ENCODE assay signal across 1 cellular context in genomic region chr2:119222863-119223520, GRCh38.
TF ChIP-seq lines count a peak whose summit lies in the region.

No MANE protein-coding gene starts in this region.

TF ChIP-seq in K562, 482 proteins besides CTCF, POLR2A, EP300 and RAD21:
- TF ChIP-seq REST (CRISPR knock-in tag; IDR thresholded peaks at IDR 0.05; ENCODE audit: low read depth) (0 out of 2 replicates have a peak, but pooled peaks have one; percentile 28), ZFX (CRISPR knock-in tag; IDR thresholded peaks at IDR 0.05) (peak; percentile 21; the same call in 1 of the 2 replicates), ELF2 (CRISPR knock-in tag; IDR thresholded peaks at IDR 0.05) (peak; percentile 8; the same call in 1 of the 2 replicates), HEY1 (CRISPR knock-in tag; IDR thresholded peaks at IDR 0.05; ENCODE audit: borderline replicate concordance) (no peak), SMARCB1 (IDR thresholded peaks at IDR 0.05; ENCODE audit: insufficient read length, low read depth) (no peak), TAF15 (IDR thresholded peaks at IDR 0.05; ENCODE audit: low read depth, low read length) (no peak), WHSC1 (IDR thresholded peaks at IDR 0.05; ENCODE audit: low read length) (no peak), ELF4 (CRISPR knock-in tag; IDR thresholded peaks at IDR 0.05) (0 out of 2 replicates have a peak, but pooled peaks have one; percentile 61), BACH1 (tag; IDR thresholded peaks at IDR 0.05) (no peak), ELF1 (tag; IDR thresholded peaks at IDR 0.05) (0 out of 2 replicates have a peak, but pooled peaks have one; percentile 17), CHD1 (IDR thresholded peaks at IDR 0.05; ENCODE audit: low read length) (no peak), BRF1 (IDR thresholded peaks at IDR 0.05; ENCODE audit: borderline replicate concordance, extremely low read depth, insufficient read length) (no peak), ZBTB9 (CRISPR knock-in tag; IDR thresholded peaks at IDR 0.05) (0 out of 2 replicates have a peak, but pooled peaks have one; percentile 21)
- TF ChIP-seq, protein P1, sequence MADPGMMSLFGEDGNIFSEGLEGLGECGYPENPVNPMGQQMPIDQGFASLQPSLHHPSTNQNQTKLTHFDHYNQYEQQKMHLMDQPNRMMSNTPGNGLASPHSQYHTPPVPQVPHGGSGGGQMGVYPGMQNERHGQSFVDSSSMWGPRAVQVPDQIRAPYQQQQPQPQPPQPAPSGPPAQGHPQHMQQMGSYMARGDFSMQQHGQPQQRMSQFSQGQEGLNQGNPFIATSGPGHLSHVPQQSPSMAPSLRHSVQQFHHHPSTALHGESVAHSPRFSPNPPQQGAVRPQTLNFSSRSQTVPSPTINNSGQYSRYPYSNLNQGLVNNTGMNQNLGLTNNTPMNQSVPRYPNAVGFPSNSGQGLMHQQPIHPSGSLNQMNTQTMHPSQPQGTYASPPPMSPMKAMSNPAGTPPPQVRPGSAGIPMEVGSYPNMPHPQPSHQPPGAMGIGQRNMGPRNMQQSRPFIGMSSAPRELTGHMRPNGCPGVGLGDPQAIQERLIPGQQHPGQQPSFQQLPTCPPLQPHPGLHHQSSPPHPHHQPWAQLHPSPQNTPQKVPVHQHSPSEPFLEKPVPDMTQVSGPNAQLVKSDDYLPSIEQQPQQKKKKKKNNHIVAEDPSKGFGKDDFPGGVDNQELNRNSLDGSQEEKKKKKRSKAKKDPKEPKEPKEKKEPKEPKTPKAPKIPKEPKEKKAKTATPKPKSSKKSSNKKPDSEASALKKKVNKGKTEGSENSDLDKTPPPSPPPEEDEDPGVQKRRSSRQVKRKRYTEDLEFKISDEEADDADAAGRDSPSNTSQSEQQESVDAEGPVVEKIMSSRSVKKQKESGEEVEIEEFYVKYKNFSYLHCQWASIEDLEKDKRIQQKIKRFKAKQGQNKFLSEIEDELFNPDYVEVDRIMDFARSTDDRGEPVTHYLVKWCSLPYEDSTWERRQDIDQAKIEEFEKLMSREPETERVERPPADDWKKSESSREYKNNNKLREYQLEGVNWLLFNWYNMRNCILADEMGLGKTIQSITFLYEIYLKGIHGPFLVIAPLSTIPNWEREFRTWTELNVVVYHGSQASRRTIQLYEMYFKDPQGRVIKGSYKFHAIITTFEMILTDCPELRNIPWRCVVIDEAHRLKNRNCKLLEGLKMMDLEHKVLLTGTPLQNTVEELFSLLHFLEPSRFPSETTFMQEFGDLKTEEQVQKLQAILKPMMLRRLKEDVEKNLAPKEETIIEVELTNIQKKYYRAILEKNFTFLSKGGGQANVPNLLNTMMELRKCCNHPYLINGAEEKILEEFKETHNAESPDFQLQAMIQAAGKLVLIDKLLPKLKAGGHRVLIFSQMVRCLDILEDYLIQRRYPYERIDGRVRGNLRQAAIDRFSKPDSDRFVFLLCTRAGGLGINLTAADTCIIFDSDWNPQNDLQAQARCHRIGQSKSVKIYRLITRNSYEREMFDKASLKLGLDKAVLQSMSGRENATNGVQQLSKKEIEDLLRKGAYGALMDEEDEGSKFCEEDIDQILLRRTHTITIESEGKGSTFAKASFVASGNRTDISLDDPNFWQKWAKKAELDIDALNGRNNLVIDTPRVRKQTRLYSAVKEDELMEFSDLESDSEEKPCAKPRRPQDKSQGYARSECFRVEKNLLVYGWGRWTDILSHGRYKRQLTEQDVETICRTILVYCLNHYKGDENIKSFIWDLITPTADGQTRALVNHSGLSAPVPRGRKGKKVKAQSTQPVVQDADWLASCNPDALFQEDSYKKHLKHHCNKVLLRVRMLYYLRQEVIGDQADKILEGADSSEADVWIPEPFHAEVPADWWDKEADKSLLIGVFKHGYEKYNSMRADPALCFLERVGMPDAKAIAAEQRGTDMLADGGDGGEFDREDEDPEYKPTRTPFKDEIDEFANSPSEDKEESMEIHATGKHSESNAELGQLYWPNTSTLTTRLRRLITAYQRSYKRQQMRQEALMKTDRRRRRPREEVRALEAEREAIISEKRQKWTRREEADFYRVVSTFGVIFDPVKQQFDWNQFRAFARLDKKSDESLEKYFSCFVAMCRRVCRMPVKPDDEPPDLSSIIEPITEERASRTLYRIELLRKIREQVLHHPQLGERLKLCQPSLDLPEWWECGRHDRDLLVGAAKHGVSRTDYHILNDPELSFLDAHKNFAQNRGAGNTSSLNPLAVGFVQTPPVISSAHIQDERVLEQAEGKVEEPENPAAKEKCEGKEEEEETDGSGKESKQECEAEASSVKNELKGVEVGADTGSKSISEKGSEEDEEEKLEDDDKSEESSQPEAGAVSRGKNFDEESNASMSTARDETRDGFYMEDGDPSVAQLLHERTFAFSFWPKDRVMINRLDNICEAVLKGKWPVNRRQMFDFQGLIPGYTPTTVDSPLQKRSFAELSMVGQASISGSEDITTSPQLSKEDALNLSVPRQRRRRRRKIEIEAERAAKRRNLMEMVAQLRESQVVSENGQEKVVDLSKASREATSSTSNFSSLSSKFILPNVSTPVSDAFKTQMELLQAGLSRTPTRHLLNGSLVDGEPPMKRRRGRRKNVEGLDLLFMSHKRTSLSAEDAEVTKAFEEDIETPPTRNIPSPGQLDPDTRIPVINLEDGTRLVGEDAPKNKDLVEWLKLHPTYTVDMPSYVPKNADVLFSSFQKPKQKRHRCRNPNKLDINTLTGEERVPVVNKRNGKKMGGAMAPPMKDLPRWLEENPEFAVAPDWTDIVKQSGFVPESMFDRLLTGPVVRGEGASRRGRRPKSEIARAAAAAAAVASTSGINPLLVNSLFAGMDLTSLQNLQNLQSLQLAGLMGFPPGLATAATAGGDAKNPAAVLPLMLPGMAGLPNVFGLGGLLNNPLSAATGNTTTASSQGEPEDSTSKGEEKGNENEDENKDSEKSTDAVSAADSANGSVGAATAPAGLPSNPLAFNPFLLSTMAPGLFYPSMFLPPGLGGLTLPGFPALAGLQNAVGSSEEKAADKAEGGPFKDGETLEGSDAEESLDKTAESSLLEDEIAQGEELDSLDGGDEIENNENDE (IDR thresholded peaks at IDR 0.05; ENCODE audit: low read depth, low read length) = no peak
- TF ChIP-seq, protein P2, sequence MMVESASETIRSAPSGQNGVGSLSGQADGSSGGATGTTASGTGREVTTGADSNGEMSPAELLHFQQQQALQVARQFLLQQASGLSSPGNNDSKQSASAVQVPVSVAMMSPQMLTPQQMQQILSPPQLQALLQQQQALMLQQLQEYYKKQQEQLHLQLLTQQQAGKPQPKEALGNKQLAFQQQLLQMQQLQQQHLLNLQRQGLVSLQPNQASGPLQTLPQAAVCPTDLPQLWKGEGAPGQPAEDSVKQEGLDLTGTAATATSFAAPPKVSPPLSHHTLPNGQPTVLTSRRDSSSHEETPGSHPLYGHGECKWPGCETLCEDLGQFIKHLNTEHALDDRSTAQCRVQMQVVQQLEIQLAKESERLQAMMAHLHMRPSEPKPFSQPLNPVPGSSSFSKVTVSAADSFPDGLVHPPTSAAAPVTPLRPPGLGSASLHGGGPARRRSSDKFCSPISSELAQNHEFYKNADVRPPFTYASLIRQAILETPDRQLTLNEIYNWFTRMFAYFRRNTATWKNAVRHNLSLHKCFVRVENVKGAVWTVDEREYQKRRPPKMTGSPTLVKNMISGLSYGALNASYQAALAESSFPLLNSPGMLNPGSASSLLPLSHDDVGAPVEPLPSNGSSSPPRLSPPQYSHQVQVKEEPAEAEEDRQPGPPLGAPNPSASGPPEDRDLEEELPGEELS (CRISPR knock-in tag; IDR thresholded peaks at IDR 0.05; ENCODE audit: borderline replicate concordance) = no peak
